In genomic region chr15:63793046-63793483, GRCh38 we compare ENCODE assay signal across 1 cellular context.
A peak's percentile ranks its signal among the peaks of the same experiment; 100 is the strongest.
TF ChIP-seq lines count a peak whose summit lies in the region.

No MANE protein-coding gene starts in this region.

TF ChIP-seq in K562, 482 proteins besides CTCF, POLR2A, EP300 and RAD21 (continues in another document):
- TF ChIP-seq ZNF121 (CRISPR knock-in tag; conservative IDR thresholded peaks at IDR 0.05) (no peak), ESRRA (IDR thresholded peaks at IDR 0.05; ENCODE audit: borderline replicate concordance, low read depth) (no peak), CSDE1 (IDR thresholded peaks at IDR 0.05) (no peak), RERE (CRISPR knock-in tag; IDR thresholded peaks at IDR 0.05; ENCODE audit: borderline replicate concordance) (no peak), SOX6 (IDR thresholded peaks at IDR 0.05) (no peak), SMARCB1 (IDR thresholded peaks at IDR 0.05; ENCODE audit: insufficient read length, low read depth) (no peak), MCM3 (IDR thresholded peaks at IDR 0.05) (no peak), RBM14 (IDR thresholded peaks at IDR 0.05; ENCODE audit: borderline replicate concordance, insufficient read depth, low read depth, low read length) (no peak), ZNF668 (CRISPR knock-in tag; IDR thresholded peaks at IDR 0.05) (peak; percentile 98), ZNF76 (CRISPR knock-in tag; IDR thresholded peaks at IDR 0.05; ENCODE audit: borderline replicate concordance) (peak; percentile 96), TFAM (CRISPR knock-in tag; conservative IDR thresholded peaks at IDR 0.05) (no peak), ZNF324 (CRISPR knock-in tag; IDR thresholded peaks at IDR 0.05) (peak; percentile 87), NFRKB (IDR thresholded peaks at IDR 0.05; ENCODE audit: low read depth) (no peak), SAFB (IDR thresholded peaks at IDR 0.05; ENCODE audit: borderline replicate concordance, low read depth, low read length) (no peak), CCAR2 (IDR thresholded peaks at IDR 0.05; ENCODE audit: low read depth, low read length) (no peak), ZNF140 (CRISPR knock-in tag; IDR thresholded peaks at IDR 0.05) (no peak), GATAD2A (IDR thresholded peaks at IDR 0.05) (peak; percentile 67; the same call in 1 of the 2 replicates), TBL1XR1 (IDR thresholded peaks at IDR 0.05; ENCODE audit: low read length in 2 of 2) (no peak), NR2F6 (CRISPR knock-in tag; IDR thresholded peaks at IDR 0.05) (0 out of 2 replicates have a peak, but pooled peaks have one; percentile 27), OTX1 (CRISPR knock-in tag; IDR thresholded peaks at IDR 0.05) (peak; percentile 88; the same call in 1 of the 2 replicates), CTBP1 (IDR thresholded peaks at IDR 0.05; ENCODE audit: borderline replicate concordance) (no peak), MAFG (tag; conservative IDR thresholded peaks at IDR 0.05) (peak; percentile 34; the same call in 1 of the 2 replicates), JUND (IDR thresholded peaks at IDR 0.05; ENCODE audit: borderline replicate concordance, low read depth, low read length) (no peak), JUND (tag; IDR thresholded peaks at IDR 0.05; ENCODE audit: borderline replicate concordance, low read depth, low read length) (peak; percentile 70; the same call in 2 of the 3 replicates), RBM17 (IDR thresholded peaks at IDR 0.05; ENCODE audit: borderline replicate concordance, low read depth, low read length) (no peak), KLF16 (IDR thresholded peaks at IDR 0.05) (no peak), ZFP91 (CRISPR knock-in tag; IDR thresholded peaks at IDR 0.05) (no peak), XRCC4 (IDR thresholded peaks at IDR 0.05; ENCODE audit: extremely low read depth, insufficient read depth, insufficient read length) (no peak), MECOM (CRISPR knock-in tag; IDR thresholded peaks at IDR 0.05) (peak; percentile 98), ILK (tag; IDR thresholded peaks at IDR 0.05; ENCODE audit: borderline replicate concordance, low read depth) (peak; percentile 90), KDM2B (CRISPR knock-in tag; IDR thresholded peaks at IDR 0.05) (no peak), SRSF9 (IDR thresholded peaks at IDR 0.05; ENCODE audit: borderline replicate concordance, low read depth, low read length) (no peak), NFYB (IDR thresholded peaks at IDR 0.05; ENCODE audit: extremely low read depth, insufficient read length) (no peak)
- TF ChIP-seq, protein P1, sequence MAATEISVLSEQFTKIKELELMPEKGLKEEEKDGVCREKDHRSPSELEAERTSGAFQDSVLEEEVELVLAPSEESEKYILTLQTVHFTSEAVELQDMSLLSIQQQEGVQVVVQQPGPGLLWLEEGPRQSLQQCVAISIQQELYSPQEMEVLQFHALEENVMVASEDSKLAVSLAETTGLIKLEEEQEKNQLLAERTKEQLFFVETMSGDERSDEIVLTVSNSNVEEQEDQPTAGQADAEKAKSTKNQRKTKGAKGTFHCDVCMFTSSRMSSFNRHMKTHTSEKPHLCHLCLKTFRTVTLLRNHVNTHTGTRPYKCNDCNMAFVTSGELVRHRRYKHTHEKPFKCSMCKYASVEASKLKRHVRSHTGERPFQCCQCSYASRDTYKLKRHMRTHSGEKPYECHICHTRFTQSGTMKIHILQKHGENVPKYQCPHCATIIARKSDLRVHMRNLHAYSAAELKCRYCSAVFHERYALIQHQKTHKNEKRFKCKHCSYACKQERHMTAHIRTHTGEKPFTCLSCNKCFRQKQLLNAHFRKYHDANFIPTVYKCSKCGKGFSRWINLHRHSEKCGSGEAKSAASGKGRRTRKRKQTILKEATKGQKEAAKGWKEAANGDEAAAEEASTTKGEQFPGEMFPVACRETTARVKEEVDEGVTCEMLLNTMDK (IDR thresholded peaks at IDR 0.05; ENCODE audit: borderline replicate concordance, insufficient read depth, low read depth, low read length, poor library complexity, severe bottlenecking) = no peak
- TF ChIP-seq, protein P2, sequence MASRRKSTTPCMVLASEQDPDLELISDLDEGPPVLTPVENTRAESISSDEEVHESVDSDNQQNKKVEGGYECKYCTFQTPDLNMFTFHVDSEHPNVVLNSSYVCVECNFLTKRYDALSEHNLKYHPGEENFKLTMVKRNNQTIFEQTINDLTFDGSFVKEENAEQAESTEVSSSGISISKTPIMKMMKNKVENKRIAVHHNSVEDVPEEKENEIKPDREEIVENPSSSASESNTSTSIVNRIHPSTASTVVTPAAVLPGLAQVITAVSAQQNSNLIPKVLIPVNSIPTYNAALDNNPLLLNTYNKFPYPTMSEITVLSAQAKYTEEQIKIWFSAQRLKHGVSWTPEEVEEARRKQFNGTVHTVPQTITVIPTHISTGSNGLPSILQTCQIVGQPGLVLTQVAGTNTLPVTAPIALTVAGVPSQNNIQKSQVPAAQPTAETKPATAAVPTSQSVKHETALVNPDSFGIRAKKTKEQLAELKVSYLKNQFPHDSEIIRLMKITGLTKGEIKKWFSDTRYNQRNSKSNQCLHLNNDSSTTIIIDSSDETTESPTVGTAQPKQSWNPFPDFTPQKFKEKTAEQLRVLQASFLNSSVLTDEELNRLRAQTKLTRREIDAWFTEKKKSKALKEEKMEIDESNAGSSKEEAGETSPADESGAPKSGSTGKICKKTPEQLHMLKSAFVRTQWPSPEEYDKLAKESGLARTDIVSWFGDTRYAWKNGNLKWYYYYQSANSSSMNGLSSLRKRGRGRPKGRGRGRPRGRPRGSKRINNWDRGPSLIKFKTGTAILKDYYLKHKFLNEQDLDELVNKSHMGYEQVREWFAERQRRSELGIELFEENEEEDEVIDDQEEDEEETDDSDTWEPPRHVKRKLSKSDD (conservative IDR thresholded peaks at IDR 0.05; ENCODE audit: low read length) = no peak
- TF ChIP-seq, protein P3, sequence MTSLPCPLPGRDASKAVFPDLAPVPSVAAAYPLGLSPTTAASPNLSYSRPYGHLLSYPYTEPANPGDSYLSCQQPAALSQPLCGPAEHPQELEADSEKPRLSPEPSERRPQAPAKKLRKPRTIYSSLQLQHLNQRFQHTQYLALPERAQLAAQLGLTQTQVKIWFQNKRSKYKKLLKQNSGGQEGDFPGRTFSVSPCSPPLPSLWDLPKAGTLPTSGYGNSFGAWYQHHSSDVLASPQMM (CRISPR knock-in tag; IDR thresholded peaks at IDR 0.05) = no peak
- TF ChIP-seq, protein P4, sequence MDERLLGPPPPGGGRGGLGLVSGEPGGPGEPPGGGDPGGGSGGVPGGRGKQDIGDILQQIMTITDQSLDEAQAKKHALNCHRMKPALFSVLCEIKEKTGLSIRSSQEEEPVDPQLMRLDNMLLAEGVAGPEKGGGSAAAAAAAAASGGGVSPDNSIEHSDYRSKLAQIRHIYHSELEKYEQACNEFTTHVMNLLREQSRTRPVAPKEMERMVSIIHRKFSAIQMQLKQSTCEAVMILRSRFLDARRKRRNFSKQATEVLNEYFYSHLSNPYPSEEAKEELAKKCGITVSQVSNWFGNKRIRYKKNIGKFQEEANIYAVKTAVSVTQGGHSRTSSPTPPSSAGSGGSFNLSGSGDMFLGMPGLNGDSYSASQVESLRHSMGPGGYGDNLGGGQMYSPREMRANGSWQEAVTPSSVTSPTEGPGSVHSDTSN (CRISPR knock-in tag; IDR thresholded peaks at IDR 0.05; ENCODE audit: low read depth) = no peak
- TF ChIP-seq, protein P4 (tag; conservative IDR thresholded peaks at IDR 0.05; ENCODE audit: low read depth) = peak; percentile 71; the same call in 1 of the 2 replicates
- TF ChIP-seq, protein P5, sequence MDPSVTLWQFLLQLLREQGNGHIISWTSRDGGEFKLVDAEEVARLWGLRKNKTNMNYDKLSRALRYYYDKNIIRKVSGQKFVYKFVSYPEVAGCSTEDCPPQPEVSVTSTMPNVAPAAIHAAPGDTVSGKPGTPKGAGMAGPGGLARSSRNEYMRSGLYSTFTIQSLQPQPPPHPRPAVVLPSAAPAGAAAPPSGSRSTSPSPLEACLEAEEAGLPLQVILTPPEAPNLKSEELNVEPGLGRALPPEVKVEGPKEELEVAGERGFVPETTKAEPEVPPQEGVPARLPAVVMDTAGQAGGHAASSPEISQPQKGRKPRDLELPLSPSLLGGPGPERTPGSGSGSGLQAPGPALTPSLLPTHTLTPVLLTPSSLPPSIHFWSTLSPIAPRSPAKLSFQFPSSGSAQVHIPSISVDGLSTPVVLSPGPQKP (CRISPR knock-in tag; IDR thresholded peaks at IDR 0.05) = no peak
- TF ChIP-seq, protein P6, sequence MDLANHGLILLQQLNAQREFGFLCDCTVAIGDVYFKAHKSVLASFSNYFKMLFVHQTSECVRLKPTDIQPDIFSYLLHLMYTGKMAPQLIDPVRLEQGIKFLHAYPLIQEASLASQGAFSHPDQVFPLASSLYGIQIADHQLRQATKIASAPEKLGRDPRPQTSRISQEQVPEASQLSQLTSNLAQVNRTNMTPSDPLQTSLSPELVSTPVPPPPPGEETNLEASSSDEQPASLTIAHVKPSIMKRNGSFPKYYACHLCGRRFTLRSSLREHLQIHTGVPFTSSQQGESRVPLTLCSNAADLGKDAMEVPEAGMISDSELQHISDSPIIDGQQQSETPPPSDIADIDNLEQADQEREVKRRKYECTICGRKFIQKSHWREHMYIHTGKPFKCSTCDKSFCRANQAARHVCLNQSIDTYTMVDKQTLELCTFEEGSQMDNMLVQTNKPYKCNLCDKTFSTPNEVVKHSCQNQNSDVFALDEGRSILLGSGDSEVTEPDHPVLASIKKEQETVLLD (IDR thresholded peaks at IDR 0.05) = no peak
- TF ChIP-seq, protein P7, sequence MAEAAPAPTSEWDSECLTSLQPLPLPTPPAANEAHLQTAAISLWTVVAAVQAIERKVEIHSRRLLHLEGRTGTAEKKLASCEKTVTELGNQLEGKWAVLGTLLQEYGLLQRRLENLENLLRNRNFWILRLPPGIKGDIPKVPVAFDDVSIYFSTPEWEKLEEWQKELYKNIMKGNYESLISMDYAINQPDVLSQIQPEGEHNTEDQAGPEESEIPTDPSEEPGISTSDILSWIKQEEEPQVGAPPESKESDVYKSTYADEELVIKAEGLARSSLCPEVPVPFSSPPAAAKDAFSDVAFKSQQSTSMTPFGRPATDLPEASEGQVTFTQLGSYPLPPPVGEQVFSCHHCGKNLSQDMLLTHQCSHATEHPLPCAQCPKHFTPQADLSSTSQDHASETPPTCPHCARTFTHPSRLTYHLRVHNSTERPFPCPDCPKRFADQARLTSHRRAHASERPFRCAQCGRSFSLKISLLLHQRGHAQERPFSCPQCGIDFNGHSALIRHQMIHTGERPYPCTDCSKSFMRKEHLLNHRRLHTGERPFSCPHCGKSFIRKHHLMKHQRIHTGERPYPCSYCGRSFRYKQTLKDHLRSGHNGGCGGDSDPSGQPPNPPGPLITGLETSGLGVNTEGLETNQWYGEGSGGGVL (CRISPR knock-in tag; IDR thresholded peaks at IDR 0.05) = peak; percentile 89
